In the genomic region with DNA sequence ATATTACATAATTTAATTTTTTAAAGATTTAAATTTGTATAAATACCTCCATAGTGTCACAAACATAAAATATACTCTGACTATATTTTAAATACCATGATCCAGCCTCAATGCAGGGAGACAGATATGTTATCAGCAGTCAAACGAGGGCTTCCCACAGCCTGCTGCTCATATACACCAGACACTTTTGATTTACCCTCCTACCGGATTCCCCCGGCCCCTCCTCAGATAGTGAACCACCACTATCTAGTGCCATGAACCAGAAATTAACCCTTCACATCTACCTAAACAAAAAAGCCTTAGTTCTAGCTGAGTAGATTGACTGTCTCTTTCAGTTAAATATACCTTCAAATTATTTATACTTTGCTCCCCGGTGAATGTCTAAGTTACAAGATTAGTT, we compare ENCODE assay signal across 14 cellular contexts. TPM values are rescaled to one million over a fixed set of nuclear protein-coding genes. Genes with fewer than 3 reads are reported as not detected.
DNase-seq lines count a peak whose midpoint lies in the region; ATAC-seq, FAIRE-seq and TF ChIP-seq lines count a peak whose summit lies in the region.
"Had no signal": no experiment of that assay in that cellular context is flagged by ENCODE, and none has a peak within 500 bp of the region (broad histone marks: within the 10 kb centered on the region; RNA-seq: fewer than 3 reads in every experiment).

No MANE protein-coding gene starts in this region.

- H3K23ac ChIP-seq in IMR-90 (ENCODE audit: low read depth, low read length) (peak overlapping the region; percentile 56; the same call in 1 of the 2 replicates), H1 (ENCODE audit: insufficient read length) (no peak overlapping the region)

- H2BK15ac ChIP-seq in IMR-90 (ENCODE audit: low read depth, low read length) (no peak overlapping the region), H1 (ENCODE audit: low read length) (no peak overlapping the region)

- H3K9ac ChIP-seq in IMR-90 (ENCODE audit: low read depth, low read length) (no peak overlapping the region), H1 (replicated peaks in 1 of 4; ENCODE audit: extremely low read depth in 1 of 4, low read depth in 3 of 4, low read length in 3 of 4) (no peak overlapping the region), neural progenitor cell (no peak overlapping the region)

- intact Hi-C loops in IMR-90 (cut with micrococcal nuclease): no loop called here

- H4K91ac ChIP-seq in IMR-90 (ENCODE audit: insufficient read depth, low read depth, low read length): no peak overlapping the region
- H4K91ac ChIP-seq in H1 (replicated peaks; ENCODE audit: insufficient read length, low read length): no peak overlapping the region

- H2AK9ac ChIP-seq in IMR-90 (replicated peaks; ENCODE audit: low read depth, low read length, poor library complexity): no peak overlapping the region

- H3K79me1 ChIP-seq in IMR-90 (ENCODE audit: low read depth in 1 of 2, low read length in 2 of 2) (no peaks in the 10 kb centered on the region), H1 (ENCODE audit: low read depth, low read length) (no peaks in the 10 kb centered on the region)

- H2BK12ac ChIP-seq in H1 (ENCODE audit: low read depth, low read length): no peak overlapping the region

- H2AK5ac ChIP-seq in IMR-90 (ENCODE audit: low read depth, low read length) (no peak overlapping the region), H1 (ENCODE audit: low read depth, low read length) (no peak overlapping the region)

- H3K4me2 ChIP-seq in IMR-90 (ENCODE audit: low read depth, low read length) (no peak overlapping the region), H1 (ENCODE audit: insufficient read depth in 1 of 2, low read depth in 2 of 2, low read length in 2 of 2) (no peak overlapping the region), neural progenitor cell (no peak overlapping the region)

- H3K9me3 ChIP-seq in BE2C (no peaks in the 10 kb centered on the region), IMR-90 (ENCODE audit: control insufficient read depth, insufficient read depth, low read length) (no peaks in the 10 kb centered on the region), H1 (ENCODE audit: insufficient read depth in 2 of 2, low read depth in 1 of 2, low read length in 1 of 2) (no peaks in the 10 kb centered on the region), neural progenitor cell (ENCODE audit: low read depth) (no peaks in the 10 kb centered on the region)

- FAIRE-seq in H1 (lab: Jason Lieb, UNC): no peak
- FAIRE-seq: GM12878 had no signal

- no peak overlapping the region for H2AFZ ChIP-seq in IMR-90 (replicated peaks; ENCODE audit: low read length, poor library complexity)
- 0 out of 2 replicates have a peak overlapping the region, but pooled peaks have one; percentile 2 for H2AFZ ChIP-seq in H1 (ENCODE audit: low read length)
- peak overlapping the region; percentile 62 for H2AFZ ChIP-seq in neural progenitor cell (replicated peaks)

- H3K56ac ChIP-seq in IMR-90 (ENCODE audit: extremely low read depth, insufficient read depth, low read length): no peak overlapping the region
- no peak overlapping the region for H3K56ac ChIP-seq in H1 (replicated peaks; ENCODE audit: insufficient read length, low read depth, low read length)

- H2BK5ac ChIP-seq in IMR-90 (ENCODE audit: low read depth, low read length, poor library complexity, severe bottlenecking) (no peak overlapping the region), H1 (ENCODE audit: low read depth, low read length) (no peak overlapping the region)

- H3K36me3 Mint-ChIP-seq in neural progenitor cell: no peaks in the 10 kb centered on the region

- no peak for TF ChIP-seq EP300 in H1 (IDR thresholded peaks at IDR 0.05; ENCODE audit: borderline replicate concordance in 1 of 2, low read depth in 2 of 2, low read length in 2 of 2)

- H3K27ac Mint-ChIP-seq in neural progenitor cell: no peak overlapping the region
- H3K27ac Mint-ChIP-seq: CD4-positive, alpha-beta T cell had no signal

- no CpG with 5 or more reads among the region's 4 CpGs for whole genome bisulfite sequencing in IMR-90 (ENCODE audit: extremely low coverage in 2 of 2, insufficient read length in 1 of 2), 2 experiments
- 95% methylated on average over 4 of the region's 4 CpGs; no CpG with 5 or more reads in 1 of the 2 experiments for WGBS in H1 (ENCODE audit: extremely low coverage in 1 of 2, insufficient coverage in 1 of 2, insufficient read length in 1 of 2, insufficient replicate concordance in 2 of 2, low coverage in 1 of 2, low lambda C conversion rate in 2 of 2, missing lambda C conversion rate in 1 of 2), 2 experiments

- H3F3A ChIP-seq in neural progenitor cell (ENCODE audit: low read depth): no peaks in the 10 kb centered on the region

- H3K9me3 Mint-ChIP-seq in neural progenitor cell: no peaks in the 10 kb centered on the region
- H3K9me3 Mint-ChIP-seq: CD4-positive, alpha-beta T cell had no signal

- TF ChIP-seq POLR2A in IMR-90 (IDR thresholded peaks at IDR 0.05; ENCODE audit: low read depth, low read length) (no peak), H1 (IDR thresholded peaks at IDR 0.05; ENCODE audit: control extremely low read depth in 1 of 2, low read depth in 2 of 2, low read length in 2 of 2) (no peak)

- peak; percentile 23 for DNase-seq in BE2C
- DNase-seq in IMR-90: no peak
- no peak for DNase-seq in H1 (ENCODE audit: low read depth in 1 of 2, low spot score in 2 of 2)
- no peak for DNase-seq in neural progenitor cell (ENCODE audit: low spot score)
- no peak for DNase-seq in NCI-H82 (lab: John Stamatoyannopoulos, UW)
- no peak for DNase-seq in GM13976 (ENCODE audit: low spot score)
- DNase-seq: ACHN; C1 segment of cervical spinal cord; Calu3; CD4-positive, alpha-beta T cell; DMS 273 treated with DMSO at 0.1 percent for 48 hours; H7 had no signal

- no TSS peak for BruUV-seq in IMR-90 (replicated peaks; lab: Mats Ljungman, UMichigan)

- H3K27me3 ChIP-seq in BE2C: no peaks in the 10 kb centered on the region
- H3K27me3 ChIP-seq in IMR-90 (ENCODE audit: control insufficient read depth, insufficient read depth, low read length): no peaks in the 10 kb centered on the region
- no peaks in the 10 kb centered on the region for H3K27me3 ChIP-seq in H1 (replicated peaks in 1 of 4; ENCODE audit: control insufficient read depth in 3 of 4, extremely low read depth in 1 of 4, insufficient read depth in 3 of 4, low read length in 3 of 4)
- H3K27me3 ChIP-seq in neural progenitor cell: no peaks in the 10 kb centered on the region

- H3K4me3 ChIP-seq in BE2C (ENCODE audit: low read depth, low read length) (no peak overlapping the region), IMR-90 (ENCODE audit: insufficient read depth, low read depth, low read length) (no peak overlapping the region), H1 (ENCODE audit: extremely low read depth in 1 of 4, insufficient read depth in 2 of 4, low read depth in 3 of 4, low read length in 4 of 4) (no peak overlapping the region), neural progenitor cell (no peak overlapping the region)
- H3K4me3 ChIP-seq: GM12878 had no signal

- CTCF ChIA-PET in IMR-90 (lab: Yijun Ruan, JAX): no interaction called here
- CTCF ChIA-PET in H1 (lab: Charles Lee; ENCODE audit: partially characterized antibody): interaction anchor here (1.9 kb wide), 1 partner anchor 9 kb away, joined by 7 read pairs; no protein-coding TSS in a partner anchor

- H3K27ac ChIP-seq in IMR-90 (ENCODE audit: insufficient read depth, low read length) (no peak overlapping the region), H1 (ENCODE audit: low read depth, low read length) (no peak overlapping the region), neural progenitor cell (no peak overlapping the region)

- H3K9me1 ChIP-seq in IMR-90 (ENCODE audit: insufficient read depth, low read length): no peaks in the 10 kb centered on the region

- H3K36me3 ChIP-seq in BE2C (no peaks in the 10 kb centered on the region), IMR-90 (ENCODE audit: control insufficient read depth, insufficient read depth, low read length) (no peaks in the 10 kb centered on the region), H1 (ENCODE audit: control insufficient read depth in 2 of 4, insufficient read depth in 4 of 4, low read length in 3 of 4) (no peaks in the 10 kb centered on the region), neural progenitor cell (no peaks in the 10 kb centered on the region)

- no peak for ATAC-seq in IMR-90 (ENCODE audit: low read depth)
- ATAC-seq in HG02759 (IDR thresholded peaks at IDR 0.05; ENCODE audit: unreplicated experiment): no peak
- ATAC-seq: GM12878 had no signal

- POLR2A ChIA-PET in IMR-90 (lab: Charles Lee; ENCODE audit: unreplicated experiment): no interaction called here
- POLR2A ChIA-PET in H1 (lab: Charles Lee; ENCODE audit: partially characterized antibody): no interaction called here

- H4K20me1 ChIP-seq in IMR-90 (ENCODE audit: insufficient read depth, low read length) (no peaks in the 10 kb centered on the region), H1 (replicated peaks in 1 of 2; ENCODE audit: control insufficient read depth in 1 of 2, insufficient read depth in 2 of 2, low read length in 2 of 2) (no peaks in the 10 kb centered on the region), neural progenitor cell (ENCODE audit: low read depth) (no peaks in the 10 kb centered on the region)

- TF ChIP-seq CTCF in BE2C (IDR thresholded peaks at IDR 0.05; ENCODE audit: low read depth, low read length) (no peak), IMR-90 (conservative IDR thresholded peaks at IDR 0.05; ENCODE audit: low read depth, low read length) (no peak), H1 (IDR thresholded peaks at IDR 0.05; ENCODE audit: control extremely low read depth in 1 of 3, insufficient read depth in 1 of 3, low read depth in 1 of 3, low read length in 3 of 3) (no peak), neural progenitor cell (IDR thresholded peaks at IDR 0.05) (no peak), GM13976 (IDR thresholded peaks at IDR 0.05; ENCODE audit: borderline replicate concordance, control extremely low read depth, extremely low read depth, insufficient read depth, missing control alignments) (no peak)

- no peaks in the 10 kb centered on the region for H3K27me3 Mint-ChIP-seq in neural progenitor cell (ENCODE audit: insufficient read depth, low read depth)

- H3K79me2 ChIP-seq in H1 (ENCODE audit: control insufficient read depth in 1 of 2, insufficient read depth in 2 of 2, low read length in 2 of 2): no peaks in the 10 kb centered on the region
- H3K79me2 ChIP-seq in neural progenitor cell (ENCODE audit: low read depth): no peaks in the 10 kb centered on the region

- no peaks in the 10 kb centered on the region for H3K4me1 Mint-ChIP-seq in neural progenitor cell

- no peak overlapping the region for H4K8ac ChIP-seq in IMR-90 (ENCODE audit: low read depth in 2 of 2, low read length in 2 of 2)
- no peak overlapping the region for H4K8ac ChIP-seq in H1 (ENCODE audit: extremely low read depth, insufficient read depth, low read length)

- H3K23me2 ChIP-seq in H1 (ENCODE audit: low read depth, low read length): no peaks in the 10 kb centered on the region

- no peak overlapping the region for H3K18ac ChIP-seq in IMR-90 (ENCODE audit: low read depth, low read length)
- no peak overlapping the region for H3K18ac ChIP-seq in H1 (ENCODE audit: extremely low read depth, low read length)

- peak overlapping the region; percentile 49; the same call in 1 of the 2 replicates for H2BK120ac ChIP-seq in IMR-90 (ENCODE audit: low read depth, low read length)
- no peak overlapping the region for H2BK120ac ChIP-seq in H1 (replicated peaks; ENCODE audit: low read depth, low read length)

- H3K4me1 ChIP-seq in BE2C: peaks cover 6% of the 10 kb centered on the region; the same call in 1 of the 2 replicates
- no peaks in the 10 kb centered on the region for H3K4me1 ChIP-seq in IMR-90 (ENCODE audit: control insufficient read depth, insufficient read depth, low read length)
- H3K4me1 ChIP-seq in H1 (replicated peaks in 1 of 4; ENCODE audit: control insufficient read depth in 3 of 4, insufficient read depth in 4 of 4, low read length in 3 of 4): peaks cover 0 to under 1% (median 0%) of the 10 kb centered on the region in 4 experiments; a peak in 2 of 7 replicates
- H3K4me1 ChIP-seq in neural progenitor cell: no peaks in the 10 kb centered on the region

- in situ Hi-C loops in IMR-90 (cut with MboI; ENCODE audit: low sequenced_read_pairs): no loop called here
- in situ Hi-C loops in GM13976 (cut with MboI; ENCODE audit: low sequenced_read_pairs, unreplicated experiment): no loop called here

- dilution Hi-C loops in IMR-90 (cut with HindIII; ENCODE audit: low sequenced_read_pairs, unreplicated experiment): no loop called here

- H3K4ac ChIP-seq in IMR-90 (ENCODE audit: low read depth, low read length) (no peak overlapping the region), H1 (replicated peaks; ENCODE audit: insufficient read length, low read depth, low read length) (no peak overlapping the region)

- TF ChIP-seq RAD21 in IMR-90 (IDR thresholded peaks at IDR 0.05; ENCODE audit: low read length) (no peak), H1 (IDR thresholded peaks at IDR 0.05 in 1 of 2, conservative IDR thresholded peaks at IDR 0.05 in 1 of 2; ENCODE audit: low read depth in 2 of 2, low read length in 2 of 2) (no peak)

- peak overlapping the region; percentile 71; the same call in 1 of the 2 replicates for H3K14ac ChIP-seq in IMR-90 (replicated peaks; ENCODE audit: low read depth, low read length)
- no peak overlapping the region for H3K14ac ChIP-seq in H1 (ENCODE audit: insufficient read length)

- H3K4me3 Mint-ChIP-seq in neural progenitor cell: no peak overlapping the region
- H3K4me3 Mint-ChIP-seq: CD4-positive, alpha-beta T cell had no signal

- H2BK20ac ChIP-seq in IMR-90 (ENCODE audit: low read depth, low read length) (no peak overlapping the region), H1 (ENCODE audit: low read length) (no peak overlapping the region)

- H4K5ac ChIP-seq in IMR-90 (ENCODE audit: low read depth, low read length): no peak overlapping the region
- H4K5ac ChIP-seq in H1 (ENCODE audit: insufficient read length, low read depth, low read length): no peak overlapping the region

RNA-seq across cellular contexts. Expression of gene C1orf53, which starts 52.4 kb away (rescaled TPM):
- 5.1 TPM for polyA plus RNA-seq in BE2C (2012; ENCODE audit: insufficient read depth, insufficient read length, low read depth)
- total RNA-seq in IMR-90 (2012; rRNA removed) (4.2 and 4.8 TPM in 2 replicates), neural progenitor cell (ENCODE audit: low replicate concordance) (1.4 and 5.4 TPM in 2 replicates)
- polyA plus RNA-seq in IMR-90 (2012; rRNA removed) (7.0 and 8.0 TPM in 2 replicates), H1 (2011; rRNA removed) (1.3 and 1.8 TPM in 2 replicates)
- 12.1 and 15.5 TPM in 2 replicates for polyA plus RNA-seq in IMR-90 (2012; cell fraction: cytosol; rRNA removed)
- 4.8 and 5.6 TPM in 2 replicates for polyA plus RNA-seq in IMR-90 (2012; cell fraction: nucleus; rRNA removed; ENCODE audit: low replicate concordance)
- total RNA-seq in H1 (2021; fragmentation: NEBNext Ultra II Directional; extraction: Animal tissue kit (Norgen Biotek cat#: 25700)): 0.56 and 0.80 TPM in 2 replicates
- polyA plus RNA-seq in H1 (2011; cell fraction: cytosol; rRNA removed): 1.2 TPM
- polyA plus RNA-seq in H1 (2011; cell fraction: nucleus; rRNA removed): 0.91 TPM
- polyA plus RNA-seq in H1 (2012, experiment 1 of 2): 0.92 to 1.1 TPM (median 0.95 TPM) in 3 of 4 replicates, not detected in the other
- polyA plus RNA-seq in H1 (2012, experiment 2 of 2): 2.7 TPM
- polyA plus RNA-seq in H1 (2013, experiment 1 of 2): 1.8 TPM
- polyA plus RNA-seq in H1 (2013, experiment 2 of 2): 1.4 TPM
- 0.63 TPM in 1 of 2 replicates, not detected in the other for polyA minus RNA-seq in H1 (2011; rRNA and poly(A)+ RNA removed)
- not detected for polyA minus RNA-seq in H1 (2011; cell fraction: cytosol; rRNA and poly(A)+ RNA removed)
- polyA minus RNA-seq in H1 (2011; cell fraction: nucleus; rRNA and poly(A)+ RNA removed): not detected
- total RNA-seq: CD4-positive, alpha-beta T cell had no signal
